Comparison of ENCODE assay signal across 28 cellular contexts in genomic region chr12:109193896-109194295, GRCh38.
"Had no signal": no experiment of that assay in that cellular context is flagged by ENCODE, and none has a peak within 500 bp of the region (broad histone marks: within the 10 kb centered on the region; RNA-seq: fewer than 3 reads in every experiment).

No MANE protein-coding gene starts in this region.

- H3K4me3 ChIP-seq: ascending aorta, breast epithelium, cardiac muscle cell, coronary artery, dorsolateral prefrontal cortex, esophagus squamous epithelium had no signal

- H3K9me3 ChIP-seq: ascending aorta, breast epithelium, esophagus squamous epithelium had no signal

- H3K4me1 ChIP-seq: ascending aorta, breast epithelium, esophagus squamous epithelium had no signal

- DNase-seq: activated B cell treated with CpG ODN at 0.5 μM for 24 hours; activated CD4-positive, alpha-beta memory T cell treated with anti-CD3 and anti-CD28 coated beads for 36 hours; activated CD4-positive, alpha-beta T cell treated with anti-CD3 and anti-CD28 coated beads, Interleukin-2, amount 10 ng/mL, durations not matched to agents 24 days and 14 days; activated CD8-positive, alpha-beta memory T cell treated with anti-CD3 and anti-CD28 coated beads, Interleukin-2, amount 10 ng/mL, durations not matched to agents 7 days and 5 days; activated CD8-positive, alpha-beta memory T cell treated with anti-CD3 and anti-CD28 coated beads, Interleukin-2, amount 50 U/mL, for 4 hours; activated CD8-positive, alpha-beta T cell treated with anti-CD3 and anti-CD28 coated beads, Interleukin-2, amount 10 ng/mL, durations not matched to agents 7 days and 5 days; activated gamma-delta T cell; activated naive CD4-positive, alpha-beta T cell; activated naive CD4-positive, alpha-beta T cell treated with anti-CD3 and anti-CD28 coated beads, Interleukin-2, amount 10 ng/mL, durations not matched to agents 7 days and 5 days; activated naive CD8-positive, alpha-beta T cell treated with anti-CD3 and anti-CD28 coated beads, Interleukin-2, amount 10 ng/mL, durations not matched to agents 7 days and 5 days; activated T-cell treated with anti-CD3 and anti-CD28 coated beads, Interleukin-2, amount 50 U/mL, for 1 hour; activated T-cell treated with anti-CD3 and anti-CD28 coated beads, Interleukin-2, amount 50 U/mL, for 48 hours; dorsolateral prefrontal cortex; effector memory CD4-positive, alpha-beta T cell; esophagus squamous epithelium; foreskin melanocyte; head of caudate nucleus; SW 1271; T-helper 1 cell; T-helper 17 cell; T1000; WERI-Rb-1 had no signal

- H3K27me3 ChIP-seq: ascending aorta, breast epithelium, cardiac muscle cell, dorsolateral prefrontal cortex, esophagus squamous epithelium had no signal

- ATAC-seq: activated CD4-positive, CD25-positive, alpha-beta regulatory T cell treated with anti-CD3 and anti-CD28 coated beads, Interleukin-2, amount 50 U/mL, for 24 hours; activated CD8-positive, alpha-beta memory T cell treated with anti-CD3 and anti-CD28 coated beads, Interleukin-2, amount 10 ng/mL, durations not matched to agents 7 days and 5 days; activated CD8-positive, alpha-beta T cell treated with anti-CD3 and anti-CD28 coated beads, Interleukin-2, amount 10 ng/mL, durations not matched to agents 7 days and 5 days; activated naive CD4-positive, alpha-beta T cell treated with anti-CD3 and anti-CD28 coated beads, Interleukin-2, amount 50 U/mL, for 72 hours; T-helper 17 cell had no signal

- H3K27ac ChIP-seq: ascending aorta, breast epithelium, cardiac muscle cell, coronary artery, dorsolateral prefrontal cortex, esophagus squamous epithelium, WERI-Rb-1 had no signal
